20 cellular contexts compared by ENCODE assay signal in the genomic region with DNA sequence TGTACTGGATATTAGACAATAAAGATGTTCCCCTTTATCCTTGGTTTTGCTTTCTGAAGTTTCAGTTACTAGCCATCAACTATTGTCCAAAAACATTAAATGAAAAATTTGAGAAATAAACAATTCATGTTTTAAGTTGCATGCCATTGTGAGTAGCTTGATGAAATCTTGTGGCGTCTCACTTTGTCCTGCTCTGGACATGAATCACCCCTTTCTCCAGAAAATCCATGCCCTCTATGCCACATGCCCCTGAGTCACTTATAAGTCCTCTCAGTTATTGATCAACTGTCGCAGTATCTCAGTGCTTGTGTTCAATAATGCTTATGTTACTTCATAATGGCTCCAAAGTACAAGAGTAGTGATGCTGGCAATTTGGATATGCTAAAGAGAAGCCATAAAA.
DNase-seq lines count a peak whose midpoint lies in the region; ATAC-seq lines count a peak whose summit lies in the region.
"Had no signal": no experiment of that assay in that cellular context is flagged by ENCODE, and none has a peak within 500 bp of the region (broad histone marks: within the 10 kb centered on the region; RNA-seq: fewer than 3 reads in every experiment).

No MANE protein-coding gene starts in this region.

- H3K4me3 ChIP-seq in skeletal muscle cell (ENCODE audit: low read depth, low read length), result no peak overlapping the region
- H3K4me3 ChIP-seq: BLaER1 treated with 17β-estradiol and CSF1 and Interleukin-3, amounts not matched to agents 10 nM and 100 nM had no signal

- DNase-seq in EH (ENCODE audit: low read depth) (peak; percentile 4), M059J (ENCODE audit: low read depth) (peak; percentile 25), fibroblast of gingiva (ENCODE audit: low read depth) (peak; percentile 73), skeletal muscle cell (ENCODE audit: low read depth) (peak; percentile 6), NAMALWA (ENCODE audit: low spot score) (no peak)
- DNase-seq in activated naive CD4-positive, alpha-beta T cell treated with Interleukin-2 at 50 U/mL for 16 hours, result no peak
- DNase-seq in activated naive CD4-positive, alpha-beta T cell treated with anti-CD3 and anti-CD28 coated beads, Interleukin-2, amount 50 U/mL, for 16 hours, result no peak
- DNase-seq: CD8-positive, alpha-beta memory T cell; DMS79 treated with DMSO at 0.1 percent for 48 hours; GF-D8; GOT3; HFFc6; NCI-H1436 treated with DMSO at 0.1 percent for 48 hours; NCI-H2029 treated with DMSO at 0.1 percent for 48 hours; NCI-H2171 treated with DMSO at 0.1 percent for 48 hours; NCI-H446 treated with DMSO at 0.1 percent for 48 hours; NCI-H748 treated with DMSO at 0.1 percent for 48 hours; OCI-M1 had no signal

- ATAC-seq in GM21717 (IDR thresholded peaks at IDR 0.05; ENCODE audit: unreplicated experiment), result no peak

Comparison
In these comparisons a context has a peak if more than half of its experiments do, and no peak if none do; other contexts are left out.
1. DNase-seq: peak in EH (single experiment), M059J (single experiment), fibroblast of gingiva (single experiment) and skeletal muscle cell (single experiment); none in activated naive CD4-positive, alpha-beta T cell treated with Interleukin-2 at 50 U/mL for 16 hours (single experiment), activated naive CD4-positive, alpha-beta T cell treated with anti-CD3 and anti-CD28 coated beads, Interleukin-2, amount 50 U/mL, for 16 hours (single experiment) and NAMALWA (single experiment).